In genomic region chr3:135918600-135918999, GRCh38 we compare ENCODE assay signal across 9 cellular contexts. TPM values are rescaled to one million over a fixed set of nuclear protein-coding genes. Genes with fewer than 3 reads are reported as not detected.
DNase-seq lines count a peak whose midpoint lies in the region; ATAC-seq and TF ChIP-seq lines count a peak whose summit lies in the region.
"Had no signal": no experiment of that assay in that cellular context is flagged by ENCODE, and none has a peak within 500 bp of the region (broad histone marks: within the 10 kb centered on the region; RNA-seq: fewer than 3 reads in every experiment).

No MANE protein-coding gene starts in this region.

- H3K4me3 ChIP-seq in BE2C (ENCODE audit: low read depth, low read length) (no peak overlapping the region), mesenchymal stem cell (ENCODE audit: insufficient read depth in 1 of 2, low read depth in 1 of 2, low read length in 2 of 2) (no peak overlapping the region)

- H3K23ac ChIP-seq in mesenchymal stem cell (ENCODE audit: low read length in 2 of 2): no peak overlapping the region

- no peak overlapping the region for H3K4me2 ChIP-seq in mesenchymal stem cell (ENCODE audit: low read length, poor library complexity, severe bottlenecking)

- 57% methylated on average over 1 of the region's 1 CpG for WGBS in mesenchymal stem cell

- no peak overlapping the region for H4K91ac ChIP-seq in mesenchymal stem cell (ENCODE audit: low read length)

- H4K8ac ChIP-seq in mesenchymal stem cell (ENCODE audit: low read length): no peak overlapping the region

- H2BK5ac ChIP-seq in mesenchymal stem cell (ENCODE audit: low read depth, low read length, poor library complexity, severe bottlenecking): no peak overlapping the region

- no peak overlapping the region for H2AK5ac ChIP-seq in mesenchymal stem cell (ENCODE audit: low read length, severe bottlenecking)

- no peak overlapping the region for H3K27ac ChIP-seq in mesenchymal stem cell (ENCODE audit: low read length, poor library complexity, severe bottlenecking)

- H3K79me1 ChIP-seq in mesenchymal stem cell (replicated peaks; ENCODE audit: low read length, poor library complexity, severe bottlenecking): no peaks in the 10 kb centered on the region

- no peak for DNase-seq in BE2C
- DNase-seq in M059J (ENCODE audit: low read depth): peak; percentile 59
- peak; percentile 4 to 48 for DNase-seq in dermis microvascular lymphatic vessel endothelial cell (ENCODE audit: low read depth in 2 of 2)
- peak; percentile 50 for DNase-seq in mesenchymal stem cell
- DNase-seq in germinal center (ENCODE audit: low spot score): no peak
- DNase-seq in NCI-H128 (lab: John Stamatoyannopoulos, UW; ENCODE audit: unreplicated experiment): no peak
- DNase-seq: NCI-H69 had no signal

- no peak overlapping the region for H3K18ac ChIP-seq in mesenchymal stem cell (ENCODE audit: low read depth in 1 of 2, low read length in 2 of 2)

- H3K36me3 ChIP-seq in BE2C: no peaks in the 10 kb centered on the region
- H3K36me3 ChIP-seq in mesenchymal stem cell (ENCODE audit: control insufficient read depth in 1 of 2, insufficient read depth in 2 of 2, low read depth in 1 of 2, low read length in 2 of 2): no peaks in the 10 kb centered on the region

- H3K9ac ChIP-seq in mesenchymal stem cell (ENCODE audit: low read length): peak overlapping the region; percentile 35

- H2AFZ ChIP-seq in mesenchymal stem cell (ENCODE audit: low read depth, low read length): no peak overlapping the region

- no peak overlapping the region for H3K14ac ChIP-seq in mesenchymal stem cell (ENCODE audit: low read length in 2 of 2)

- no peaks in the 10 kb centered on the region; the same call in 1 of the 2 replicates for H3K27me3 ChIP-seq in BE2C
- no peaks in the 10 kb centered on the region for H3K27me3 ChIP-seq in mesenchymal stem cell (ENCODE audit: control insufficient read depth in 1 of 2, insufficient read depth in 1 of 2, low read length in 2 of 2)

- ATAC-seq in HG02970 (IDR thresholded peaks at IDR 0.05; ENCODE audit: low FRiP score, unreplicated experiment): no peak
- no peak for ATAC-seq in HG03196 (IDR thresholded peaks at IDR 0.05; ENCODE audit: unreplicated experiment)

- no peak overlapping the region for H2BK120ac ChIP-seq in mesenchymal stem cell (ENCODE audit: low read depth, low read length)

- H2BK15ac ChIP-seq in mesenchymal stem cell (ENCODE audit: low read depth, poor library complexity, severe bottlenecking): no peak overlapping the region

- H2BK12ac ChIP-seq in mesenchymal stem cell (ENCODE audit: low read length in 2 of 2): no peak overlapping the region

- no peaks in the 10 kb centered on the region for H3K4me1 ChIP-seq in BE2C
- peaks cover 5% of the 10 kb centered on the region for H3K4me1 ChIP-seq in mesenchymal stem cell (ENCODE audit: control insufficient read depth, insufficient read depth, low read depth, low read length)

- TF ChIP-seq CTCF in BE2C (IDR thresholded peaks at IDR 0.05; ENCODE audit: low read depth, low read length): peak; percentile 39; the same call in 1 of the 2 replicates

- no peak overlapping the region for H3K4ac ChIP-seq in mesenchymal stem cell (ENCODE audit: low read depth in 1 of 2, low read length in 2 of 2)

- H3K9me3 ChIP-seq in BE2C (no peaks in the 10 kb centered on the region), mesenchymal stem cell (ENCODE audit: control insufficient read depth, low read length) (no peaks in the 10 kb centered on the region)

RNA-seq across cellular contexts. Expression of gene PPP2R3A, which starts 46.9 kb away (rescaled TPM):
- 0.36 TPM for polyA plus RNA-seq in BE2C (2012; ENCODE audit: insufficient read depth, insufficient read length, low read depth)
- total RNA-seq in M059J (2014; rRNA removed; shearing (Covaris generic)): 22.2 and 22.5 TPM in 2 replicates
- total RNA-seq in dermis microvascular lymphatic vessel endothelial cell: 4.5 and 4.6 TPM in 2 replicates
- polyA plus RNA-seq in mesenchymal stem cell (2013, experiment 1 of 2): 6.6 TPM
- polyA plus RNA-seq in mesenchymal stem cell (2013, experiment 2 of 2): 6.2 TPM

Comparison
In these comparisons a context has a peak if more than half of its experiments do, and no peak if none do; other contexts are left out.
1. DNase-seq: peak in M059J (single experiment), dermis microvascular lymphatic vessel endothelial cell (2 of 2) and mesenchymal stem cell (single experiment); none in BE2C (single experiment), germinal center (single experiment) and NCI-H128 (single experiment).